Comparison of ENCODE assay signal across 1 cellular context in the genomic region with DNA sequence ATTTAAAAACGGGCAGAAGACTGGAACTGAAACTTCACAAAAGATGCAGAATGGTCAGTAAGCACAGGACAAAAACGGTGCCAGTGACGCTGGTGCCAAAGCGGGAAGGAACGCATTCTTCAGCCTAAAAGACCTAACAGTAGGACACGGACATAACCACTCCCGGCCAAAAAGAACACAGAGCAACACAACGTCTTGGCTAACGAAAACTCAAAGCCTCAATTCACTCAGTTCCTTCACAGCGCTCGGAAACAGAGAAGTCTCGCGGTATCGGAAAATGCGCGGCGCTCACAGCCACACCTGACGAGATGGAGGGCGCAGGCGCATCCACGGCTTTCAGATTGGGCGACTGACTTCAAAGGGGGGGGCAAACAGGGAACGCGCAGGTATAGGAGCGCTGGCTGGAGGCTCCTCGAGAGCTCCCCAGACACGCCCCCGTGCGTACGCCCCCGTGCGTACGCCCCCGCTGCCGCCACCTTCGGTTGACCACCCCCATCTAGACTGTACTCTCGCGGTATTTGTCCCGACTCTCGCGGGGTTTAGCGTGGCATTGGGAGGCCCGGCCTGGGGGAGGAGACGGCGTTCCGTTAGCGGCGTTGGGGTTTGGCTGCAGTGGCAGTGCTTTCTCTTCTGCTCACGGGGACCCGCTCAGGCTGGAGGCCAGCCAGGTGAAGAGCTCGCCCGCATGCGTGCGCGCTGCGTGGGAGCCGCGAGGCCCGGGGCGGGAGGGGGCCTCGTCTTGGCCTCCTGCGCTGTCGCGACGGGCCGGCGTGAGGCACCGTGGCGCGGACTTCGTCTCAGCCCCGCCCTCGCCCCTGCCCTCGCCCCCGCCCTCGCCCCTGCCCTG.
A peak's percentile ranks its signal among the peaks of the same experiment; 100 is the strongest.
TF ChIP-seq lines count a peak whose summit lies in the region.

A gene (plus strand): TSS at position 576 of the 847 bp plus-strand sequence. CDS start 321 bp downstream, outside the sequence.

TF ChIP-seq in HEK293, 187 proteins besides CTCF, POLR2A, EP300 and RAD21 (continued from another document and continues in another):
- TF ChIP-seq, protein P1, sequence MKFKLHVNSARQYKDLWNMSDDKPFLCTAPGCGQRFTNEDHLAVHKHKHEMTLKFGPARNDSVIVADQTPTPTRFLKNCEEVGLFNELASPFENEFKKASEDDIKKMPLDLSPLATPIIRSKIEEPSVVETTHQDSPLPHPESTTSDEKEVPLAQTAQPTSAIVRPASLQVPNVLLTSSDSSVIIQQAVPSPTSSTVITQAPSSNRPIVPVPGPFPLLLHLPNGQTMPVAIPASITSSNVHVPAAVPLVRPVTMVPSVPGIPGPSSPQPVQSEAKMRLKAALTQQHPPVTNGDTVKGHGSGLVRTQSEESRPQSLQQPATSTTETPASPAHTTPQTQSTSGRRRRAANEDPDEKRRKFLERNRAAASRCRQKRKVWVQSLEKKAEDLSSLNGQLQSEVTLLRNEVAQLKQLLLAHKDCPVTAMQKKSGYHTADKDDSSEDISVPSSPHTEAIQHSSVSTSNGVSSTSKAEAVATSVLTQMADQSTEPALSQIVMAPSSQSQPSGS (tag by site-specific recombination; IDR thresholded peaks at IDR 0.05; ENCODE audit: low read depth), result no peak
- peak; percentile 69; the same call in 1 of the 2 replicates for TF ChIP-seq ZXDB (tag by site-specific recombination; IDR thresholded peaks at IDR 0.05)
- peak; percentile 97 for TF ChIP-seq ZEB2 (tag by site-specific recombination; IDR thresholded peaks at IDR 0.05)
- TF ChIP-seq SETDB1 (IDR thresholded peaks at IDR 0.05; ENCODE audit: insufficient read length, low read length), result peak; percentile 24
- TF ChIP-seq ZNF394 (tag by site-specific recombination; IDR thresholded peaks at IDR 0.05; ENCODE audit: borderline replicate concordance), result no peak
- TF ChIP-seq FEZF1 (tag by site-specific recombination; IDR thresholded peaks at IDR 0.05), result no peak
- no peak for TF ChIP-seq ZNF791 (tag by site-specific recombination; IDR thresholded peaks at IDR 0.05)
- TF ChIP-seq SP7 (tag by site-specific recombination; IDR thresholded peaks at IDR 0.05), result peak; percentile 38; the same call in 1 of the 2 replicates
- TF ChIP-seq, protein P2, sequence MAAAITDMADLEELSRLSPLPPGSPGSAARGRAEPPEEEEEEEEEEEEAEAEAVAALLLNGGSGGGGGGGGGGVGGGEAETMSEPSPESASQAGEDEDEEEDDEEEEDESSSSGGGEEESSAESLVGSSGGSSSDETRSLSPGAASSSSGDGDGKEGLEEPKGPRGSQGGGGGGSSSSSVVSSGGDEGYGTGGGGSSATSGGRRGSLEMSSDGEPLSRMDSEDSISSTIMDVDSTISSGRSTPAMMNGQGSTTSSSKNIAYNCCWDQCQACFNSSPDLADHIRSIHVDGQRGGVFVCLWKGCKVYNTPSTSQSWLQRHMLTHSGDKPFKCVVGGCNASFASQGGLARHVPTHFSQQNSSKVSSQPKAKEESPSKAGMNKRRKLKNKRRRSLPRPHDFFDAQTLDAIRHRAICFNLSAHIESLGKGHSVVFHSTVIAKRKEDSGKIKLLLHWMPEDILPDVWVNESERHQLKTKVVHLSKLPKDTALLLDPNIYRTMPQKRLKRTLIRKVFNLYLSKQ (tag by site-specific recombination; IDR thresholded peaks at IDR 0.05; ENCODE audit: borderline replicate concordance), result no peak
- TF ChIP-seq ZNF776 (tag by site-specific recombination; IDR thresholded peaks at IDR 0.05; ENCODE audit: borderline replicate concordance), result no peak
- no peak for TF ChIP-seq ZNF521 (tag by site-specific recombination; IDR thresholded peaks at IDR 0.05)
- TF ChIP-seq KLF16 (tag by site-specific recombination; IDR thresholded peaks at IDR 0.05), result peak; percentile 96
- no peak for TF ChIP-seq GLI4 (tag by site-specific recombination; IDR thresholded peaks at IDR 0.05)
- TF ChIP-seq ZNF2 (tag by site-specific recombination; IDR thresholded peaks at IDR 0.05), result no peak; the same call in 1 of the 2 replicates
- TF ChIP-seq ZNF670 (tag by site-specific recombination; IDR thresholded peaks at IDR 0.05; ENCODE audit: low read depth), result no peak
- no peak for TF ChIP-seq ZNF544 (tag by site-specific recombination; IDR thresholded peaks at IDR 0.05)
- no peak for TF ChIP-seq ZNF837 (tag by site-specific recombination; IDR thresholded peaks at IDR 0.05)
- no peak for TF ChIP-seq ZNF24 (tag by site-specific recombination; IDR thresholded peaks at IDR 0.05)
- no peak for TF ChIP-seq OSR2 (tag by site-specific recombination; IDR thresholded peaks at IDR 0.05)
- TF ChIP-seq, protein P3, sequence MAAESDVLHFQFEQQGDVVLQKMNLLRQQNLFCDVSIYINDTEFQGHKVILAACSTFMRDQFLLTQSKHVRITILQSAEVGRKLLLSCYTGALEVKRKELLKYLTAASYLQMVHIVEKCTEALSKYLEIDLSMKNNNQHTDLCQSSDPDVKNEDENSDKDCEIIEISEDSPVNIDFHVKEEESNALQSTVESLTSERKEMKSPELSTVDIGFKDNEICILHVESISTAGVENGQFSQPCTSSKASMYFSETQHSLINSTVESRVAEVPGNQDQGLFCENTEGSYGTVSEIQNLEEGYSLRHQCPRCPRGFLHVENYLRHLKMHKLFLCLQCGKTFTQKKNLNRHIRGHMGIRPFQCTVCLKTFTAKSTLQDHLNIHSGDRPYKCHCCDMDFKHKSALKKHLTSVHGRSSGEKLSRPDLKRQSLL (tag by site-specific recombination; IDR thresholded peaks at IDR 0.05), result no peak; the same call in 1 of the 2 replicates
- TF ChIP-seq ZNF664 (tag by site-specific recombination; IDR thresholded peaks at IDR 0.05), result no peak
- TF ChIP-seq HOXD13 (CRISPR knock-in tag; IDR thresholded peaks at IDR 0.05; ENCODE audit: borderline replicate concordance), result no peak
- TF ChIP-seq ZSCAN30 (tag by site-specific recombination; IDR thresholded peaks at IDR 0.05), result peak; percentile 66; the same call in 1 of the 2 replicates
- no peak for TF ChIP-seq ZNF529 (tag by site-specific recombination; IDR thresholded peaks at IDR 0.05; ENCODE audit: insufficient replicate concordance)
- TF ChIP-seq, protein P4, sequence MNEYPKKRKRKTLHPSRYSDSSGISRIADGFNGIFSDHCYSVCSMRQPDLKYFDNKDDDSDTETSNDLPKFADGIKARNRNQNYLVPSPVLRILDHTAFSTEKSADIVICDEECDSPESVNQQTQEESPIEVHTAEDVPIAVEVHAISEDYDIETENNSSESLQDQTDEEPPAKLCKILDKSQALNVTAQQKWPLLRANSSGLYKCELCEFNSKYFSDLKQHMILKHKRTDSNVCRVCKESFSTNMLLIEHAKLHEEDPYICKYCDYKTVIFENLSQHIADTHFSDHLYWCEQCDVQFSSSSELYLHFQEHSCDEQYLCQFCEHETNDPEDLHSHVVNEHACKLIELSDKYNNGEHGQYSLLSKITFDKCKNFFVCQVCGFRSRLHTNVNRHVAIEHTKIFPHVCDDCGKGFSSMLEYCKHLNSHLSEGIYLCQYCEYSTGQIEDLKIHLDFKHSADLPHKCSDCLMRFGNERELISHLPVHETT (tag by site-specific recombination; IDR thresholded peaks at IDR 0.05), result no peak
- peak; percentile 66; the same call in 1 of the 2 replicates for TF ChIP-seq TCF7L2 (IDR thresholded peaks at IDR 0.05; ENCODE audit: borderline replicate concordance, low read depth, low read length)
- TF ChIP-seq, protein P5, sequence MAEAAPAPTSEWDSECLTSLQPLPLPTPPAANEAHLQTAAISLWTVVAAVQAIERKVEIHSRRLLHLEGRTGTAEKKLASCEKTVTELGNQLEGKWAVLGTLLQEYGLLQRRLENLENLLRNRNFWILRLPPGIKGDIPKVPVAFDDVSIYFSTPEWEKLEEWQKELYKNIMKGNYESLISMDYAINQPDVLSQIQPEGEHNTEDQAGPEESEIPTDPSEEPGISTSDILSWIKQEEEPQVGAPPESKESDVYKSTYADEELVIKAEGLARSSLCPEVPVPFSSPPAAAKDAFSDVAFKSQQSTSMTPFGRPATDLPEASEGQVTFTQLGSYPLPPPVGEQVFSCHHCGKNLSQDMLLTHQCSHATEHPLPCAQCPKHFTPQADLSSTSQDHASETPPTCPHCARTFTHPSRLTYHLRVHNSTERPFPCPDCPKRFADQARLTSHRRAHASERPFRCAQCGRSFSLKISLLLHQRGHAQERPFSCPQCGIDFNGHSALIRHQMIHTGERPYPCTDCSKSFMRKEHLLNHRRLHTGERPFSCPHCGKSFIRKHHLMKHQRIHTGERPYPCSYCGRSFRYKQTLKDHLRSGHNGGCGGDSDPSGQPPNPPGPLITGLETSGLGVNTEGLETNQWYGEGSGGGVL (tag by site-specific recombination; IDR thresholded peaks at IDR 0.05), result no peak
- no peak for TF ChIP-seq ZSCAN23 (tag by site-specific recombination; IDR thresholded peaks at IDR 0.05)
- no peak for TF ChIP-seq HOXC10 (CRISPR knock-in tag; IDR thresholded peaks at IDR 0.05)
- no peak for TF ChIP-seq HOXA7 (CRISPR knock-in tag; IDR thresholded peaks at IDR 0.05; ENCODE audit: borderline replicate concordance)
- no peak for TF ChIP-seq SCRT1 (tag by site-specific recombination; IDR thresholded peaks at IDR 0.05; ENCODE audit: borderline replicate concordance)
- TF ChIP-seq ZBTB1 (tag by site-specific recombination; IDR thresholded peaks at IDR 0.05), result no peak
- no peak for TF ChIP-seq ZNF843 (tag by site-specific recombination; IDR thresholded peaks at IDR 0.05)
- TF ChIP-seq TRIM28 (IDR thresholded peaks at IDR 0.05; ENCODE audit: borderline replicate concordance, low read length), result no peak
- TF ChIP-seq, protein P6, sequence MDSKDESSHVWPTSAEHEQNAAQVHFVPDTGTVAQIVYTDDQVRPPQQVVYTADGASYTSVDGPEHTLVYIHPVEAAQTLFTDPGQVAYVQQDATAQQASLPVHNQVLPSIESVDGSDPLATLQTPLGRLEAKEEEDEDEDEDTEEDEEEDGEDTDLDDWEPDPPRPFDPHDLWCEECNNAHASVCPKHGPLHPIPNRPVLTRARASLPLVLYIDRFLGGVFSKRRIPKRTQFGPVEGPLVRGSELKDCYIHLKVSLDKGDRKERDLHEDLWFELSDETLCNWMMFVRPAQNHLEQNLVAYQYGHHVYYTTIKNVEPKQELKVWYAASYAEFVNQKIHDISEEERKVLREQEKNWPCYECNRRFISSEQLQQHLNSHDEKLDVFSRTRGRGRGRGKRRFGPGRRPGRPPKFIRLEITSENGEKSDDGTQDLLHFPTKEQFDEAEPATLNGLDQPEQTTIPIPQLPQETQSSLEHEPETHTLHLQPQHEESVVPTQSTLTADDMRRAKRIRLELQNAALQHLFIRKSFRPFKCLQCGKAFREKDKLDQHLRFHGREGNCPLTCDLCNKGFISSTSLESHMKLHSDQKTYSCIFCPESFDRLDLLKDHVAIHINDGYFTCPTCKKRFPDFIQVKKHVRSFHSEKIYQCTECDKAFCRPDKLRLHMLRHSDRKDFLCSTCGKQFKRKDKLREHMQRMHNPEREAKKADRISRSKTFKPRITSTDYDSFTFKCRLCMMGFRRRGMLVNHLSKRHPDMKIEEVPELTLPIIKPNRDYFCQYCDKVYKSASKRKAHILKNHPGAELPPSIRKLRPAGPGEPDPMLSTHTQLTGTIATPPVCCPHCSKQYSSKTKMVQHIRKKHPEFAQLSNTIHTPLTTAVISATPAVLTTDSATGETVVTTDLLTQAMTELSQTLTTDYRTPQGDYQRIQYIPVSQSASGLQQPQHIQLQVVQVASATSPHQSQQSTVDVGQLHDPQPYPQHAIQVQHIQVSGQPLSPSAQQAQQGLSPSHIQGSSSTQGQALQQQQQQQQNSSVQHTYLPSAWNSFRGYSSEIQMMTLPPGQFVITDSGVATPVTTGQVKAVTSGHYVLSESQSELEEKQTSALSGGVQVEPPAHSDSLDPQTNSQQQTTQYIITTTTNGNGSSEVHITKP (tag by site-specific recombination; IDR thresholded peaks at IDR 0.05), result peak; percentile 68
- 0 out of 2 replicates have a peak, but pooled peaks have one; percentile 27 for TF ChIP-seq KLF1 (tag by site-specific recombination; IDR thresholded peaks at IDR 0.05)
- TF ChIP-seq ZNF548 (tag by site-specific recombination; IDR thresholded peaks at IDR 0.05), result no peak
- TF ChIP-seq ZNF623 (tag by site-specific recombination; IDR thresholded peaks at IDR 0.05), result no peak
- peak; percentile 62; the same call in 1 of the 2 replicates for TF ChIP-seq ZNF335 (tag by site-specific recombination; conservative IDR thresholded peaks at IDR 0.05)
- TF ChIP-seq RBAK (tag by site-specific recombination; IDR thresholded peaks at IDR 0.05), result no peak
- TF ChIP-seq ZNF585B (tag by site-specific recombination; IDR thresholded peaks at IDR 0.05), result no peak
- TF ChIP-seq ZNF777 (tag by site-specific recombination; IDR thresholded peaks at IDR 0.05; ENCODE audit: borderline replicate concordance), result no peak
- TF ChIP-seq ZNF391 (tag by site-specific recombination; IDR thresholded peaks at IDR 0.05; ENCODE audit: borderline replicate concordance, low read depth), result no peak
- no peak for TF ChIP-seq ZNF654 (tag by site-specific recombination; IDR thresholded peaks at IDR 0.05; ENCODE audit: low read depth)
- TF ChIP-seq, protein P7, sequence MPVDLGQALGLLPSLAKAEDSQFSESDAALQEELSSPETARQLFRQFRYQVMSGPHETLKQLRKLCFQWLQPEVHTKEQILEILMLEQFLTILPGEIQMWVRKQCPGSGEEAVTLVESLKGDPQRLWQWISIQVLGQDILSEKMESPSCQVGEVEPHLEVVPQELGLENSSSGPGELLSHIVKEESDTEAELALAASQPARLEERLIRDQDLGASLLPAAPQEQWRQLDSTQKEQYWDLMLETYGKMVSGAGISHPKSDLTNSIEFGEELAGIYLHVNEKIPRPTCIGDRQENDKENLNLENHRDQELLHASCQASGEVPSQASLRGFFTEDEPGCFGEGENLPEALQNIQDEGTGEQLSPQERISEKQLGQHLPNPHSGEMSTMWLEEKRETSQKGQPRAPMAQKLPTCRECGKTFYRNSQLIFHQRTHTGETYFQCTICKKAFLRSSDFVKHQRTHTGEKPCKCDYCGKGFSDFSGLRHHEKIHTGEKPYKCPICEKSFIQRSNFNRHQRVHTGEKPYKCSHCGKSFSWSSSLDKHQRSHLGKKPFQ (tag by site-specific recombination; IDR thresholded peaks at IDR 0.05), result no peak
- 0 out of 2 replicates have a peak, but pooled peaks have one; percentile 22 for TF ChIP-seq MYNN (tag by site-specific recombination; IDR thresholded peaks at IDR 0.05; ENCODE audit: borderline replicate concordance)
- no peak for TF ChIP-seq ZSCAN16 (tag by site-specific recombination; IDR thresholded peaks at IDR 0.05)
- TF ChIP-seq ZNF600 (tag by site-specific recombination; IDR thresholded peaks at IDR 0.05), result peak; percentile 96
- TF ChIP-seq, protein P8, sequence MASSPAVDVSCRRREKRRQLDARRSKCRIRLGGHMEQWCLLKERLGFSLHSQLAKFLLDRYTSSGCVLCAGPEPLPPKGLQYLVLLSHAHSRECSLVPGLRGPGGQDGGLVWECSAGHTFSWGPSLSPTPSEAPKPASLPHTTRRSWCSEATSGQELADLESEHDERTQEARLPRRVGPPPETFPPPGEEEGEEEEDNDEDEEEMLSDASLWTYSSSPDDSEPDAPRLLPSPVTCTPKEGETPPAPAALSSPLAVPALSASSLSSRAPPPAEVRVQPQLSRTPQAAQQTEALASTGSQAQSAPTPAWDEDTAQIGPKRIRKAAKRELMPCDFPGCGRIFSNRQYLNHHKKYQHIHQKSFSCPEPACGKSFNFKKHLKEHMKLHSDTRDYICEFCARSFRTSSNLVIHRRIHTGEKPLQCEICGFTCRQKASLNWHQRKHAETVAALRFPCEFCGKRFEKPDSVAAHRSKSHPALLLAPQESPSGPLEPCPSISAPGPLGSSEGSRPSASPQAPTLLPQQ (tag by site-specific recombination; IDR thresholded peaks at IDR 0.05), result peak; percentile 54; the same call in 1 of the 2 replicates
- no peak; the same call in 1 of the 2 replicates for TF ChIP-seq GFI1B (tag by site-specific recombination; IDR thresholded peaks at IDR 0.05)
- TF ChIP-seq ZNF155 (tag by site-specific recombination; IDR thresholded peaks at IDR 0.05), result no peak
